ENCODE assay signal across 18 cellular contexts in genomic region chr1:171545523-171545922, GRCh38.
"Had no signal": no experiment of that assay in that cellular context is flagged by ENCODE, and none has a peak within 500 bp of the region (broad histone marks: within the 10 kb centered on the region; RNA-seq: fewer than 3 reads in every experiment).

No MANE protein-coding gene starts in this region.

- H3K9me3 Mint-ChIP-seq: stimulated activated memory B cell treated with anti-CD40 and anti-IgM and Interleukin-4, amounts not matched to agents 10 μg/mL and 1 μg/mL and 100 μg/mL, for 72 hours had no signal

- H3K9me3 ChIP-seq: heart left ventricle, psoas muscle, right lobe of liver had no signal

- ATAC-seq: heart left ventricle; psoas muscle; right lobe of liver; stimulated activated memory B cell treated with anti-CD40 and anti-IgM and Interleukin-4, amounts not matched to agents 10 μg/mL and 1 μg/mL and 100 μg/mL, for 72 hours had no signal

- H3K27ac Mint-ChIP-seq: mesothelial cell of epicardium; nephron progenitor cell; stimulated activated memory B cell treated with anti-CD40 and anti-IgM and Interleukin-4, amounts not matched to agents 10 μg/mL and 1 μg/mL and 100 μg/mL, for 72 hours had no signal

- DNase-seq: cortex of kidney; dorsolateral prefrontal cortex; effector CD8-positive, alpha-beta T cell; foreskin melanocyte; heart left ventricle; hippocampal formation; kidney glomerular epithelial cell; nephron progenitor cell; psoas muscle; retina; right lobe of liver; spleen; stimulated activated CD4-positive, alpha-beta T cell treated with anti-CD3 and anti-CD28 coated beads, Interleukin-15, amount 100 ng/mL, for 24 hours; stimulated activated CD4-positive, alpha-beta T cell treated with anti-CD3 and anti-CD28 coated beads, Interleukin-1b, Interleukin-23, amount 100 ng/mL, for 48 hours; stimulated activated CD4-positive, alpha-beta T cell treated with anti-CD3 and anti-CD28 coated beads, Interleukin-4, amount 100 ng/mL, for 24 hours; trophoblast cell had no signal

- H3K4me3 Mint-ChIP-seq: mesothelial cell of epicardium; nephron progenitor cell; stimulated activated memory B cell treated with anti-CD40 and anti-IgM and Interleukin-4, amounts not matched to agents 10 μg/mL and 1 μg/mL and 100 μg/mL, for 72 hours had no signal

- H3K4me3 ChIP-seq: dorsolateral prefrontal cortex, heart left ventricle, psoas muscle, right lobe of liver, spleen had no signal

- H3K4me1 Mint-ChIP-seq: nephron progenitor cell had no signal

- H3K27me3 Mint-ChIP-seq: stimulated activated memory B cell treated with anti-CD40 and anti-IgM and Interleukin-4, amounts not matched to agents 10 μg/mL and 1 μg/mL and 100 μg/mL, for 72 hours had no signal
